ENCODE assay signal across 15 cellular contexts in genomic region chr2:71705171-71705960, GRCh38.
DNase-seq lines count a peak whose midpoint lies in the region; ATAC-seq and TF ChIP-seq lines count a peak whose summit lies in the region.
"Had no signal": no experiment of that assay in that cellular context is flagged by ENCODE, and none has a peak within 500 bp of the region (broad histone marks: within the 10 kb centered on the region; RNA-seq: fewer than 3 reads in every experiment).

No MANE protein-coding gene starts in this region.

- H3K27ac ChIP-seq in BLaER1 (no peak overlapping the region), mesendoderm (ENCODE audit: low read depth, low read length) (no peak overlapping the region), sigmoid colon (no peak overlapping the region), prostate gland (no peak overlapping the region)
- H3K27ac ChIP-seq in BLaER1 treated with 17β-estradiol and CSF1 and Interleukin-3, amounts not matched to agents 10 nM and 100 nM, result no peak overlapping the region

- peak overlapping the region; percentile 15 for H3K56ac ChIP-seq in mesendoderm (ENCODE audit: low read length)

- H3K27me3 ChIP-seq in BLaER1 (no peaks in the 10 kb centered on the region), mesendoderm (ENCODE audit: insufficient read depth, low read length, poor library complexity) (no peaks in the 10 kb centered on the region), sigmoid colon (no peaks in the 10 kb centered on the region), prostate gland (replicated peaks; ENCODE audit: insufficient read depth) (no peaks in the 10 kb centered on the region)
- no peaks in the 10 kb centered on the region for H3K27me3 ChIP-seq in BLaER1 treated with 17β-estradiol and CSF1 and Interleukin-3, amounts not matched to agents 10 nM and 100 nM

- H3K79me1 ChIP-seq in mesendoderm (ENCODE audit: low read length), result no peaks in the 10 kb centered on the region

- no CpG with 5 or more reads among the region's 19 CpGs for WGBS in mesendoderm (ENCODE audit: extremely low coverage, insufficient coverage, low lambda C conversion rate)
- 91 to 92% methylated on average over 19 of the region's 19 CpGs for WGBS in sigmoid colon, 2 donors
- WGBS in prostate gland, result 92% methylated on average over 19 of the region's 19 CpGs

- H3K4me1 ChIP-seq in BLaER1, result peaks cover 18% of the 10 kb centered on the region; the same call in 1 of the 2 replicates
- H3K4me1 ChIP-seq in BLaER1 treated with 17β-estradiol and CSF1 and Interleukin-3, amounts not matched to agents 10 nM and 100 nM, result peaks cover 0 to 19% (median 9%) of the 10 kb centered on the region in 10 experiments; a peak in 11 of 20 replicates
- H3K4me1 ChIP-seq in mesendoderm (ENCODE audit: control insufficient read depth, low read depth, low read length), result no peaks in the 10 kb centered on the region
- peaks cover 0 to 18% (median 16%) of the 10 kb centered on the region in 4 donors for H3K4me1 ChIP-seq in sigmoid colon
- H3K4me1 ChIP-seq in prostate gland (replicated peaks), result peaks cover 10% of the 10 kb centered on the region

- DNase-seq in mesendoderm, result no peak
- peak; percentile 57 for DNase-seq in sigmoid colon
- no peak for DNase-seq in prostate gland (ENCODE audit: low spot score)
- DNase-seq in stimulated activated CD4-positive, alpha-beta T cell treated with anti-CD3 and anti-CD28 coated beads, Interleukin-12 subunit alpha, Interleukin-12 subunit beta, amount 100 ng/mL, for 4 hours, result no peak
- DNase-seq: Calu3; CD4-positive, alpha-beta memory T cell; DMS53; GOT3; NCI-H1105; NCI-H1694; NCI-H2107; NCI-H2227 treated with DMSO at 0.1 percent for 48 hours had no signal

- H4K8ac ChIP-seq in mesendoderm (ENCODE audit: low read depth, low read length), result no peak overlapping the region

- no peak for ATAC-seq in HG02840 (IDR thresholded peaks at IDR 0.05; ENCODE audit: low FRiP score, unreplicated experiment)

- no peak overlapping the region for H3K4ac ChIP-seq in mesendoderm (ENCODE audit: low read depth, low read length)

- no peak overlapping the region for H2AK5ac ChIP-seq in mesendoderm (ENCODE audit: low read length)

- no peak overlapping the region for H2BK120ac ChIP-seq in mesendoderm (ENCODE audit: low read depth, low read length)

- H3K79me2 ChIP-seq in mesendoderm (ENCODE audit: control insufficient read depth, insufficient read depth, low read length), result no peaks in the 10 kb centered on the region

- H4K20me1 ChIP-seq in BLaER1, result no peaks in the 10 kb centered on the region
- H4K20me1 ChIP-seq in BLaER1 treated with 17β-estradiol and CSF1 and Interleukin-3, amounts not matched to agents 10 nM and 100 nM, result no peaks in the 10 kb centered on the region

- H2BK15ac ChIP-seq in mesendoderm (replicated peaks; ENCODE audit: low read depth), result no peak overlapping the region

- no peak for TF ChIP-seq EP300 in sigmoid colon (IDR thresholded peaks at IDR 0.05)

- H2BK5ac ChIP-seq in mesendoderm (ENCODE audit: low read length), result no peak overlapping the region

- no peak overlapping the region for H3K4me3 ChIP-seq in BLaER1
- H3K4me3 ChIP-seq in BLaER1 treated with 17β-estradiol and CSF1 and Interleukin-3, amounts not matched to agents 10 nM and 100 nM, result no peak overlapping the region
- no peak overlapping the region for H3K4me3 ChIP-seq in mesendoderm (ENCODE audit: low read length)
- H3K4me3 ChIP-seq in sigmoid colon, result no peak overlapping the region
- no peak overlapping the region for H3K4me3 ChIP-seq in prostate gland

- H3K18ac ChIP-seq in mesendoderm (ENCODE audit: low read length), result no peak overlapping the region

- no peaks in the 10 kb centered on the region for H3K9me3 ChIP-seq in BLaER1
- no peaks in the 10 kb centered on the region for H3K9me3 ChIP-seq in BLaER1 treated with 17β-estradiol and CSF1 and Interleukin-3, amounts not matched to agents 10 nM and 100 nM (replicated peaks in 1 of 11)
- no peaks in the 10 kb centered on the region for H3K9me3 ChIP-seq in sigmoid colon
- no peaks in the 10 kb centered on the region for H3K9me3 ChIP-seq in prostate gland

- no peak for TF ChIP-seq CTCF in sigmoid colon (IDR thresholded peaks at IDR 0.05)
- TF ChIP-seq CTCF in prostate gland (IDR thresholded peaks at IDR 0.05), result no peak

- no peak overlapping the region for H4K5ac ChIP-seq in mesendoderm (ENCODE audit: low read length)

- H3K4me2 ChIP-seq in BLaER1 (peak overlapping the region; percentile 26), mesendoderm (ENCODE audit: low read length) (no peak overlapping the region)
- peak overlapping the region in 10 of 11 experiments; percentile 4 to 37 (median 20); a peak in 8 of 22 replicates for H3K4me2 ChIP-seq in BLaER1 treated with 17β-estradiol and CSF1 and Interleukin-3, amounts not matched to agents 10 nM and 100 nM

- intact Hi-C loops in sigmoid colon (cut with DNase I), result no loop called here
- intact Hi-C loops in prostate gland (cut with DNase I), result no loop called here

- H3K36me3 ChIP-seq in BLaER1, result no peaks in the 10 kb centered on the region
- no peaks in the 10 kb centered on the region for H3K36me3 ChIP-seq in BLaER1 treated with 17β-estradiol and CSF1 and Interleukin-3, amounts not matched to agents 10 nM and 100 nM
- no peaks in the 10 kb centered on the region for H3K36me3 ChIP-seq in mesendoderm (ENCODE audit: control insufficient read depth, insufficient read depth, low read length)
- no peaks in the 10 kb centered on the region for H3K36me3 ChIP-seq in sigmoid colon
- no peaks in the 10 kb centered on the region for H3K36me3 ChIP-seq in prostate gland

- no peak overlapping the region for H3K23ac ChIP-seq in mesendoderm (ENCODE audit: low read length)

- no peak overlapping the region for H3K9ac ChIP-seq in BLaER1
- H3K9ac ChIP-seq in BLaER1 treated with 17β-estradiol and CSF1 and Interleukin-3, amounts not matched to agents 10 nM and 100 nM, result no peak overlapping the region
- no peak overlapping the region for H3K9ac ChIP-seq in mesendoderm (ENCODE audit: low read length)

- no peak for TF ChIP-seq POLR2A in sigmoid colon (IDR thresholded peaks at IDR 0.05)
- TF ChIP-seq POLR2A in prostate gland (IDR thresholded peaks at IDR 0.05), result no peak
